ENCODE assay signal across 23 cellular contexts in genomic region chr3:155236473-155236872, GRCh38. TPM values are rescaled to one million over a fixed set of nuclear protein-coding genes. Genes with fewer than 3 reads are reported as not detected.
DNase-seq lines count a peak whose midpoint lies in the region; ATAC-seq and TF ChIP-seq lines count a peak whose summit lies in the region.
"Had no signal": no experiment of that assay in that cellular context is flagged by ENCODE, and none has a peak within 500 bp of the region (broad histone marks: within the 10 kb centered on the region; RNA-seq: fewer than 3 reads in every experiment).

No MANE protein-coding gene starts in this region.

- no peak for TF ChIP-seq POLR2A in gastrocnemius medialis (IDR thresholded peaks at IDR 0.05)
- no peak for TF ChIP-seq POLR2A in upper lobe of left lung (IDR thresholded peaks at IDR 0.05)

- no peak for ATAC-seq in SK-N-SH treated with all-trans-retinoic acid at 6 μM for 48 hours
- ATAC-seq in gastrocnemius medialis = no peak
- no peak for ATAC-seq in upper lobe of left lung (ENCODE audit: low FRiP score in 2 of 2)
- no peak for ATAC-seq in GM18873 (IDR thresholded peaks at IDR 0.05; ENCODE audit: low FRiP score, unreplicated experiment)
- ATAC-seq: CD8-positive, alpha-beta T cell; GM12878 had no signal

- H3K36me3 ChIP-seq in gastrocnemius medialis (no peaks in the 10 kb centered on the region), upper lobe of left lung (no peaks in the 10 kb centered on the region)

- H3K4me1 ChIP-seq in gastrocnemius medialis = peaks cover 27 to 48% of the 10 kb centered on the region in 2 donors
- H3K4me1 ChIP-seq in upper lobe of left lung = no peaks in the 10 kb centered on the region
- H3K4me1 ChIP-seq: Caco-2 had no signal

- H3K9me3 ChIP-seq in gastrocnemius medialis (no peaks in the 10 kb centered on the region), upper lobe of left lung (no peaks in the 10 kb centered on the region)
- H3K9me3 ChIP-seq: Caco-2 had no signal

- TF ChIP-seq CTCF in gastrocnemius medialis (IDR thresholded peaks at IDR 0.05 in 4 of 5, conservative IDR thresholded peaks at IDR 0.05 in 1 of 5) (no peak), upper lobe of left lung (IDR thresholded peaks at IDR 0.05) (no peak)

- H3K27ac ChIP-seq in gastrocnemius medialis (peak overlapping the region in 3 of 4 donors; percentile 12 to 98 (median 95)), upper lobe of left lung (no peak overlapping the region)
- H3K27ac ChIP-seq: BLaER1 treated with 17β-estradiol and CSF1 and Interleukin-3, amounts not matched to agents 10 nM and 100 nM; C4-2B had no signal

- in situ Hi-C loops in gastrocnemius medialis (cut with MboI; ENCODE audit: low sequenced_read_pairs in 4 of 4) = no loop called here

- H3K4me3 ChIP-seq in gastrocnemius medialis = no peak overlapping the region
- H3K4me3 ChIP-seq in upper lobe of left lung = no peak overlapping the region
- H3K4me3 ChIP-seq: BLaER1 treated with 17β-estradiol and CSF1 and Interleukin-3, amounts not matched to agents 10 nM and 100 nM; GM12878 had no signal

- no peaks in the 10 kb centered on the region for H3K27me3 ChIP-seq in gastrocnemius medialis
- H3K27me3 ChIP-seq in upper lobe of left lung = no peaks in the 10 kb centered on the region
- H3K27me3 ChIP-seq: BLaER1 treated with 17β-estradiol and CSF1 and Interleukin-3, amounts not matched to agents 10 nM and 100 nM had no signal

- intact Hi-C loops in gastrocnemius medialis (cut with DNase I; ENCODE audit: low total_unique reads) = loop anchor here (10.0 kb wide), 2 partner anchors 462 to 912 kb away; partner anchors contain the start of gene DHX36

- peak; percentile 21 for DNase-seq in RPMI7951 (ENCODE audit: low read depth)
- DNase-seq in fibroblast of gingiva (ENCODE audit: low read depth) = peak; percentile 34
- no peak for DNase-seq in gastrocnemius medialis
- no peak for DNase-seq in medulla oblongata (ENCODE audit: extremely low spot score)
- DNase-seq in upper lobe of left lung = no peak
- DNase-seq in effector CD4-positive, alpha-beta T cell = no peak
- DNase-seq: 8988T; ACHN; AML-193; Caco-2; Calu3; CD4-positive, alpha-beta T cell; CD8-positive, alpha-beta T cell; DMS79 treated with DMSO at 0.1 percent for 48 hours; GDM1 had no signal

- no peak for TF ChIP-seq EP300 in upper lobe of left lung (IDR thresholded peaks at IDR 0.05)

TF ChIP-seq in SK-N-SH treated with all-trans-retinoic acid at 6 μM for 48 hours, 23 proteins besides CTCF, POLR2A, EP300 and RAD21:
- no peak for TF ChIP-seq POU6F1 (CRISPR knock-in tag; IDR thresholded peaks at IDR 0.05; ENCODE audit: borderline replicate concordance, low read depth)
- peak; percentile 69; the same call in 1 of the 2 replicates for TF ChIP-seq TCF4 (CRISPR knock-in tag; IDR thresholded peaks at IDR 0.05; ENCODE audit: borderline replicate concordance)
TF ChIP-seq in SK-N-SH treated with all-trans-retinoic acid at 6 μM for 48 hours: peak in this region for 1.

RNA-seq across cellular contexts. Expression of gene STRIT1, which starts 57.0 kb away (rescaled TPM):
- not detected in 2 replicates for total RNA-seq in RPMI7951 (2014; rRNA removed; shearing (Covaris generic))
- 1,000 to 10,000 TPM in 3 of 4 donors, 100 to 1,000 TPM in 1; 507 to 2,272 (median 1,180) TPM for total RNA-seq in gastrocnemius medialis
- 1 to 10 TPM in 1 of 6 donors, not detected in 5; 2.1 TPM for total RNA-seq in upper lobe of left lung
- total RNA-seq: A673; B cell; Caco-2; Calu3; CD4-positive, alpha-beta T cell; CD8-positive, alpha-beta T cell; G401; GM12878 had no signal

Comparison
In these comparisons a context has a peak if more than half of its experiments do, and no peak if none do; other contexts are left out.
1. DNase-seq: peak in RPMI7951 (single experiment) and fibroblast of gingiva (single experiment); none in gastrocnemius medialis (0 of 2), medulla oblongata (single experiment), upper lobe of left lung (0 of 2) and effector CD4-positive, alpha-beta T cell (single experiment).
2. H3K27ac ChIP-seq: peak in gastrocnemius medialis (3 of 4); none in upper lobe of left lung (0 of 4).
3. RNA of gene STRIT1, which starts 57.0 kb away (total RNA-seq): 507 to 2,272 TPM in gastrocnemius medialis; not detected in RPMI7951 and 2.1 TPM in upper lobe of left lung; every median in the first group is over 100 times any median in the second.